12 cellular contexts compared by ENCODE assay signal in the genomic region with DNA sequence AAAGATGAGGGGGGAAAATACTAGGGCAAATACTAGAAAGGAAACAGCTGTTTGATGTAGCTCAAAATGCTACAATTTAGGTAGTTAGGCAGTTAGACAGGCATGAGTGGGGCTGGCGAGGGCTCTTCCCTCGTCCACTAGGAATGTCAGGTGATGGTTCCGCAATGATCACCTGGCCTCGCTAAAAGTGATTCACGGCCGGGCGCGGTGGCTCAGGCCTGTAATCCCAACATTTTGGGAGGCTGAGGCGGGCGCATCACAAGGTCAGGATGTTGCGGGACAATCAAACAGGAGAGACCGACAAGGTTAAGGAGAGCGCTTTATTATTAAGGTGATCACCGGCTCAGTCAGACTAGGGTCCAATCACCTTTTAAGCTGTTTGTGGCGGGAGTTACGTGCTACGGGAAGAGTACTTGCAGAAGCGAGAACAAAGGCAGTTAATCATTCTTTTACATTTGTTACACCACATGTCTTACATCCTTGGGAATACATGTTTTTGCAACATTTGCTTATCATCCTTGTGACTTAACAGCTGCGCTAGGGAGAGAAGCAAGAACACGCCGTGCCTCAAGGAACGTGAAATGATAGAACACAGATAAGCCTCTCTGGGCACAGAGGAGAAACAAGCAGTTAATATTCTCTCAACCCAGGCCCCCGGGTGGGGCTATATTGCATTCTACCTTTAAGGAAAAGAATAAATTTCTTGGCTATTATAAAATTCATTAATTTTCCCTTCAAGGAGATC.
DNase-seq lines count a peak whose midpoint lies in the region; TF ChIP-seq lines count a peak whose summit lies in the region.
"Had no signal": no experiment of that assay in that cellular context is flagged by ENCODE, and none has a peak within 500 bp of the region (broad histone marks: within the 10 kb centered on the region; RNA-seq: fewer than 3 reads in every experiment).

No MANE protein-coding gene starts in this region.

- H2BK5ac ChIP-seq in mesendoderm (ENCODE audit: low read length): no peak overlapping the region

- no peak overlapping the region for H2BK15ac ChIP-seq in mesendoderm (replicated peaks; ENCODE audit: low read depth)

- H3K4me1 Mint-ChIP-seq in endothelial cell (ENCODE audit: unreplicated experiment): peaks cover 13% of the 10 kb centered on the region
- H3K4me1 Mint-ChIP-seq: CD14-positive monocyte; CD8-positive, alpha-beta memory T cell had no signal

- no peak overlapping the region for H3K23ac ChIP-seq in mesendoderm (ENCODE audit: low read length)

- H3K27ac Mint-ChIP-seq in endothelial cell (ENCODE audit: unreplicated experiment): peak overlapping the region; percentile 48
- H3K27ac Mint-ChIP-seq: CD14-positive monocyte; CD8-positive, alpha-beta memory T cell had no signal

- no peaks in the 10 kb centered on the region for H3K27me3 Mint-ChIP-seq in endothelial cell (ENCODE audit: unreplicated experiment)
- H3K27me3 Mint-ChIP-seq: CD8-positive, alpha-beta memory T cell had no signal

- no peak overlapping the region for H3K4me3 Mint-ChIP-seq in endothelial cell (ENCODE audit: unreplicated experiment)
- H3K4me3 Mint-ChIP-seq: CD14-positive monocyte; CD8-positive, alpha-beta memory T cell had no signal

- H3K9me3 Mint-ChIP-seq in endothelial cell (ENCODE audit: unreplicated experiment): no peaks in the 10 kb centered on the region

- H3K27ac ChIP-seq in mesendoderm (ENCODE audit: low read depth, low read length): no peak overlapping the region
- H3K27ac ChIP-seq: A549, GM23248 had no signal

- no peak for TF ChIP-seq CTCF in endothelial cell (IDR thresholded peaks at IDR 0.05; ENCODE audit: unreplicated experiment)

- no CpG with 5 or more reads among the region's 23 CpGs for WGBS in mesendoderm (ENCODE audit: extremely low coverage, insufficient coverage, low lambda C conversion rate)

- no peaks in the 10 kb centered on the region for H3K79me1 ChIP-seq in mesendoderm (ENCODE audit: low read length)

- H3K9ac ChIP-seq in mesendoderm (ENCODE audit: low read length): no peak overlapping the region
- H3K9ac ChIP-seq: GM23248 had no signal

- no peak overlapping the region for H3K18ac ChIP-seq in mesendoderm (ENCODE audit: low read length)

- H4K8ac ChIP-seq in mesendoderm (ENCODE audit: low read depth, low read length): no peak overlapping the region

- no peak overlapping the region for H3K4ac ChIP-seq in mesendoderm (ENCODE audit: low read depth, low read length)

- H3K4me3 ChIP-seq in mesendoderm (ENCODE audit: low read length): no peak overlapping the region
- H3K4me3 ChIP-seq: A549, GM23248 had no signal

- H3K36me3 Mint-ChIP-seq in endothelial cell (ENCODE audit: low read depth, unreplicated experiment): peaks cover 7% of the 10 kb centered on the region
- H3K36me3 Mint-ChIP-seq: CD14-positive monocyte; CD8-positive, alpha-beta memory T cell had no signal

- H2BK120ac ChIP-seq in mesendoderm (ENCODE audit: low read depth, low read length): no peak overlapping the region

- H3K79me2 ChIP-seq in mesendoderm (ENCODE audit: control insufficient read depth, insufficient read depth, low read length): no peaks in the 10 kb centered on the region

- peak overlapping the region; percentile 7 for H3K56ac ChIP-seq in mesendoderm (ENCODE audit: low read length)

- no peak overlapping the region for H4K5ac ChIP-seq in mesendoderm (ENCODE audit: low read length)

- no peak overlapping the region for H3K4me2 ChIP-seq in mesendoderm (ENCODE audit: low read length)
- H3K4me2 ChIP-seq: A549 had no signal

- H3K36me3 ChIP-seq in mesendoderm (ENCODE audit: control insufficient read depth, insufficient read depth, low read length): no peaks in the 10 kb centered on the region

- DNase-seq in amniotic epithelial cell (ENCODE audit: low read depth) (peak; percentile 98), endothelial cell (ENCODE audit: low spot score) (no peak), mesendoderm (no peak), DMS153 treated with DMSO at 0.1 percent for 48 hours (lab: John Stamatoyannopoulos, UW; ENCODE audit: unreplicated experiment) (no peak), GF-D8 (lab: John Stamatoyannopoulos, UW) (no peak)
- DNase-seq in activated CD4-positive, alpha-beta T cell treated with anti-CD3 and anti-CD28 coated beads for 4 hours: no peak
- DNase-seq: Caco-2; CD8-positive, alpha-beta memory T cell; DMS53; GM23248 had no signal

- no peaks in the 10 kb centered on the region for H3K27me3 ChIP-seq in mesendoderm (ENCODE audit: insufficient read depth, low read length, poor library complexity)

- no peaks in the 10 kb centered on the region for H3K4me1 ChIP-seq in mesendoderm (ENCODE audit: control insufficient read depth, low read depth, low read length)
- H3K4me1 ChIP-seq: A549, Caco-2 had no signal

- H2AK5ac ChIP-seq in mesendoderm (ENCODE audit: low read length): no peak overlapping the region
